Comparison of ENCODE assay signal across 20 cellular contexts in the genomic region with DNA sequence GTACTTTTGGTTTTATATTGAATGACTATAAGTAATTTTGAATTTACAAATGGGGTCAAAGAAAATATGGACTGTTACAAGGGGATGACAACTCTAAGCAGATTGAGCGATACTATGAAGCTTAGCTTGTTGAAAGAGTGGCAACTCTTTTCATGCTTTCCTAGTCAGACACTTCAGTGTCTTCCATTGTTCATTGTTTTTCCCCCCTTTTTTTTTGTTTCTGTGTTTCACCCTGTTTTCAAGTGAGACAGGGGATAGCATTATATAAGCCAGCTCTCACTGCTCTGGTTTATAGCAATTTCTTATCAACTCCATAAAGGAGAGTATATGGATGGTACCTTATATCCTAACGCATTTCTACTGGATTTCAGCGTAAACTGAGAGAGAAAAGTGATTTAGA. TPM values are rescaled to one million over a fixed set of nuclear protein-coding genes. Genes with fewer than 3 reads are reported as not detected.
DNase-seq lines count a peak whose midpoint lies in the region; ATAC-seq and TF ChIP-seq lines count a peak whose summit lies in the region.
"Had no signal": no experiment of that assay in that cellular context is flagged by ENCODE, and none has a peak within 500 bp of the region (broad histone marks: within the 10 kb centered on the region; RNA-seq: fewer than 3 reads in every experiment).

No MANE protein-coding gene starts in this region.

- no peak for ATAC-seq in HG03521 (IDR thresholded peaks at IDR 0.05; ENCODE audit: unreplicated experiment)
- ATAC-seq: CD8-positive, alpha-beta T cell; GM12878; HCT116 had no signal

- no peaks in the 10 kb centered on the region for H3K4me1 ChIP-seq in smooth muscle cell (ENCODE audit: low read depth)

- H3K4me3 ChIP-seq in smooth muscle cell = no peak overlapping the region
- H3K4me3 ChIP-seq: BLaER1 treated with 17β-estradiol and CSF1 and Interleukin-3, amounts not matched to agents 10 nM and 100 nM; GM12878 had no signal

- no peaks in the 10 kb centered on the region for H4K20me1 ChIP-seq in smooth muscle cell (ENCODE audit: low read depth)

- H3K9ac ChIP-seq in smooth muscle cell (ENCODE audit: low read depth) = no peak overlapping the region
- H3K9ac ChIP-seq: BLaER1 treated with 17β-estradiol and CSF1 and Interleukin-3, amounts not matched to agents 10 nM and 100 nM had no signal

- peaks cover 13% of the 10 kb centered on the region for H3K36me3 ChIP-seq in smooth muscle cell (ENCODE audit: low read depth)

- H2AFZ ChIP-seq in smooth muscle cell (ENCODE audit: low read depth) = no peak overlapping the region

- peak; percentile 74 for DNase-seq in globus pallidus (ENCODE audit: low spot score)
- peak; percentile 88 for DNase-seq in pons (ENCODE audit: low spot score)
- DNase-seq in smooth muscle cell (lab: John Stamatoyannopoulos, UW; ENCODE audit: unreplicated experiment) = no peak
- DNase-seq in stimulated activated CD4-positive, alpha-beta T cell treated with anti-CD3 and anti-CD28 coated beads, Interleukin-15, amount 100 ng/mL, for 24 hours = no peak
- DNase-seq: 8988T; CD8-positive, alpha-beta T cell; DMS 273 treated with DMSO at 0.1 percent for 48 hours; DMS53; DND-41; EL; GOT3; H7; HFFc6; IMR-90 had no signal

- no peak overlapping the region for H3K4me2 ChIP-seq in smooth muscle cell
- H3K4me2 ChIP-seq: BLaER1 treated with 17β-estradiol and CSF1 and Interleukin-3, amounts not matched to agents 10 nM and 100 nM had no signal

- no peaks in the 10 kb centered on the region for H3K27me3 ChIP-seq in smooth muscle cell (ENCODE audit: low read depth)
- H3K27me3 ChIP-seq: BLaER1 treated with 17β-estradiol and CSF1 and Interleukin-3, amounts not matched to agents 10 nM and 100 nM had no signal

- 97% methylated on average over 3 of the region's 3 CpGs for WGBS in smooth muscle cell (ENCODE audit: low lambda C conversion rate)

- TF ChIP-seq CTCF in smooth muscle cell (IDR thresholded peaks at IDR 0.05; ENCODE audit: borderline replicate concordance, insufficient read depth, poor library complexity, severe bottlenecking) = no peak

- H3K27ac ChIP-seq in angular gyrus (ENCODE audit: low read depth, low read length) (peak overlapping the region; percentile 91), temporal lobe (ENCODE audit: low read depth, low read length) (peak overlapping the region; percentile 78), smooth muscle cell (ENCODE audit: low read depth) (no peak overlapping the region)
- H3K27ac ChIP-seq: BLaER1 treated with 17β-estradiol and CSF1 and Interleukin-3, amounts not matched to agents 10 nM and 100 nM had no signal

- H3K9me3 ChIP-seq in smooth muscle cell (replicated peaks; ENCODE audit: low read depth) = no peaks in the 10 kb centered on the region
- H3K9me3 ChIP-seq: BLaER1 treated with 17β-estradiol and CSF1 and Interleukin-3, amounts not matched to agents 10 nM and 100 nM had no signal

- H3F3A ChIP-seq in smooth muscle cell (ENCODE audit: low read depth) = no peaks in the 10 kb centered on the region

- no peaks in the 10 kb centered on the region for H3K79me2 ChIP-seq in smooth muscle cell (ENCODE audit: low read depth)

RNA-seq across cellular contexts. Expression of a gene that starts 24.6 kb away (rescaled TPM):
- total RNA-seq in temporal lobe (180 TPM), smooth muscle cell (106 and 118 TPM in 2 replicates)
- 193 and 199 TPM in 2 replicates for polyA plus RNA-seq in smooth muscle cell

RNA-seq across cellular contexts. Expression of a gene that starts 56.7 kb away (rescaled TPM):
- total RNA-seq in temporal lobe (8.4 TPM), smooth muscle cell (2.3 and 5.6 TPM in 2 replicates)
- 2.3 and 3.0 TPM in 2 replicates for polyA plus RNA-seq in smooth muscle cell

Comparison
In these comparisons a context has a peak if more than half of its experiments do, and no peak if none do; other contexts are left out.
1. DNase-seq: peak in globus pallidus (single experiment) and pons (single experiment); none in smooth muscle cell (single experiment) and stimulated activated CD4-positive, alpha-beta T cell treated with anti-CD3 and anti-CD28 coated beads, Interleukin-15, amount 100 ng/mL, for 24 hours (single experiment).